Comparison of ENCODE assay signal across 19 cellular contexts in the genomic region with DNA sequence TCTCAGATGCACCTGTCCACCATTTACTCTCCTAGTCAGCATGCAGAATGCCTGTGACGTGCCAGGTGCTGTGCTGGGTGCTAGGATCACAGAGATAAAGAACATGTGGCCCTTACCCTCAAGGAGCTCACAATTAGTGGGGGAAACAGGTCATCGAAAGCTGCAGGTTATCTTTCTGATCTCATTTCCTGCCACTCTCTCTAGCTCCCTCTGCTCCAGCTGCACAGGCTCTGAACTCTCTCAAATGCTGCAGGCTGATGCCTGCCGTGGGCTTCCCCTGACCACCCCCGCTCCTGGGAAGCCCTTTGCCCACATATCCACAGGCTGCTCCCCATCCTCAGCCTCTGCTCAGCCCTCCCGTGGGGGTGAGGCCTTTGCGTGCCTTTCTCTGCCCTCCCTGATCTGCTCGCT. TPM values are rescaled to one million over a fixed set of nuclear protein-coding genes. Genes with fewer than 3 reads are reported as not detected.
A peak's percentile ranks its signal among the peaks of the same experiment; 100 is the strongest.
DNase-seq lines count a peak whose midpoint lies in the region; ATAC-seq and TF ChIP-seq lines count a peak whose summit lies in the region.
"Had no signal": no experiment of that assay in that cellular context is flagged by ENCODE, and none has a peak within 500 bp of the region (broad histone marks: within the 10 kb centered on the region; RNA-seq: fewer than 3 reads in every experiment).

No MANE protein-coding gene starts in this region.

- H3K36me3 ChIP-seq in right atrium auricular region, result no peaks in the 10 kb centered on the region
- H3K36me3 ChIP-seq: cardiac muscle cell, prostate gland, SJCRH30 had no signal

- TF ChIP-seq CTCF in right atrium auricular region (IDR thresholded peaks at IDR 0.05), result no peak
- no peak for TF ChIP-seq CTCF in chondrocyte (IDR thresholded peaks at IDR 0.05)
- no peak for TF ChIP-seq CTCF in GM20000 (IDR thresholded peaks at IDR 0.05; ENCODE audit: extremely low read depth, missing control alignments)

- H3K27me3 ChIP-seq in right atrium auricular region, result no peaks in the 10 kb centered on the region
- H3K27me3 ChIP-seq: cardiac muscle cell, vagina had no signal

- no peaks in the 10 kb centered on the region for H3K9me3 Mint-ChIP-seq in chondrocyte (ENCODE audit: low read depth)
- H3K9me3 Mint-ChIP-seq: stimulated activated naive CD8-positive, alpha-beta T cell treated with anti-CD3 and anti-CD28 coated beads, Interleukin-15, Interleukin-2, amounts not matched to agents 100 ng/mL and 50 ng/mL, for 24 hours had no signal

- H3K4me1 Mint-ChIP-seq in chondrocyte (ENCODE audit: low read depth), result peaks cover 8% of the 10 kb centered on the region

- H3K4me3 Mint-ChIP-seq in chondrocyte (ENCODE audit: unreplicated experiment), result no peak overlapping the region
- H3K4me3 Mint-ChIP-seq: stimulated activated naive CD8-positive, alpha-beta T cell treated with anti-CD3 and anti-CD28 coated beads, Interleukin-15, Interleukin-2, amounts not matched to agents 100 ng/mL and 50 ng/mL, for 24 hours had no signal

- no peak for ATAC-seq in Right ventricle myocardium inferior
- ATAC-seq in HG03457 (IDR thresholded peaks at IDR 0.05; ENCODE audit: unreplicated experiment), result no peak

- no peaks in the 10 kb centered on the region for H3K27me3 Mint-ChIP-seq in chondrocyte (ENCODE audit: low read depth)
- H3K27me3 Mint-ChIP-seq: stimulated activated naive CD8-positive, alpha-beta T cell treated with anti-CD3 and anti-CD28 coated beads, Interleukin-15, Interleukin-2, amounts not matched to agents 100 ng/mL and 50 ng/mL, for 24 hours had no signal

- H3K36me3 Mint-ChIP-seq in chondrocyte (ENCODE audit: low read depth), result peaks cover 2% of the 10 kb centered on the region

- DNase-seq in Right ventricle myocardium inferior (ENCODE audit: missing footprints) (peak; percentile 34), right atrium auricular region (ENCODE audit: low spot score) (no peak), RPMI8226 (peak; percentile 28), chondrocyte (ENCODE audit: low spot score) (peak; percentile 67), midbrain (lab: John Stamatoyannopoulos, UW) (no peak), GM20000 (ENCODE audit: low spot score) (no peak)
- DNase-seq: Calu3, GM23248, NCI-H1436, SJCRH30 had no signal

- intact Hi-C loops in Right ventricle myocardium inferior (cut with DNase I), result no loop called here

- H3K27ac ChIP-seq in right atrium auricular region, result no peak overlapping the region
- peak overlapping the region; percentile 10 for H3K27ac ChIP-seq in temporal lobe (ENCODE audit: low read depth, low read length)
- H3K27ac ChIP-seq: cardiac muscle cell, GM23248, prostate gland, SJCRH30, vagina had no signal

- H3K4me1 ChIP-seq in right atrium auricular region, result peaks cover 0 to 21% of the 10 kb centered on the region in 2 donors
- H3K4me1 ChIP-seq: prostate gland, SJCRH30 had no signal

- H3K27ac Mint-ChIP-seq in chondrocyte (ENCODE audit: unreplicated experiment), result no peak overlapping the region
- H3K27ac Mint-ChIP-seq: stimulated activated naive CD8-positive, alpha-beta T cell treated with anti-CD3 and anti-CD28 coated beads, Interleukin-15, Interleukin-2, amounts not matched to agents 100 ng/mL and 50 ng/mL, for 24 hours had no signal

- H3K9me3 ChIP-seq in right atrium auricular region, result no peaks in the 10 kb centered on the region
- H3K9me3 ChIP-seq: prostate gland, SJCRH30, vagina had no signal

- H3K4me3 ChIP-seq in right atrium auricular region, result no peak overlapping the region
- H3K4me3 ChIP-seq: cardiac muscle cell, GM23248, prostate gland, SJCRH30, vagina had no signal

RNA-seq across cellular contexts. Expression of a gene that starts 29.6 kb away (rescaled TPM):
- total RNA-seq in Right ventricle myocardium inferior (22.2 TPM), right atrium auricular region (10 to 100 TPM in 1 of 2 donors, 1 to 10 TPM in 1; 8.2 to 12.3 TPM), chondrocyte (3.9 to 7.5 TPM (median 7.0 TPM) in 3 replicates), temporal lobe (5.9 TPM)

RNA-seq across cellular contexts. Expression of a gene that starts 35.7 kb away (rescaled TPM):
- 0.27 TPM for total RNA-seq in Right ventricle myocardium inferior
- under 1 TPM in 1 of 2 donors, not detected in 1; 0.39 TPM for total RNA-seq in right atrium auricular region
- 0.45 to 0.74 TPM (median 0.63 TPM) in 3 replicates for total RNA-seq in chondrocyte
- total RNA-seq in temporal lobe, result not detected
- total RNA-seq: activated CD8-positive, alpha-beta memory T cell treated with anti-CD3 and anti-CD28 coated beads for 36 hours; Calu3; fibroblast of villous mesenchyme; GM23248; LHCN-M2; SJCRH30; vagina had no signal

Comparison
In these comparisons a context has a peak if more than half of its experiments do, and no peak if none do; other contexts are left out.
1. DNase-seq: peak in Right ventricle myocardium inferior (single experiment), RPMI8226 (single experiment) and chondrocyte (single experiment); none in right atrium auricular region (single experiment), midbrain (single experiment) and GM20000 (single experiment).